In the genomic region with DNA sequence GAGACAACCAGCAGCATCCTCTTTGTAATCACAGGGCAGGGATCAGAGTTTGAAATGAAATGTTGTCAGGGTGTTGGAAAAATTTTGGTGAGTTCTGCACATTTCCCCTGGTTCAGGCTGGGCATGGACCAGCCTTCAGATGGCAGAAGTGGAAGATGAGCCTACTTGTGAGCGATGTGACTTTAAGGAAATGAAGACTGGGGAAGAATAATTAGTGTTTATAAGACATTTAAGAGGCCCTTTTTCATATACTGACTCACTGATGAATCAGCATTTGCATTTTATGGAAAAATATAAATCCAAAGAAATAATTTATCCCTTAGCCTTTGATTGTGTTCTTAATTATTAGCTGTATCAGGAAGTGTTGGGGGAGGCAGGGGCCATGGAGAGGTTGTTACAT, we compare ENCODE assay signal across 12 cellular contexts. TPM values are rescaled to one million over a fixed set of nuclear protein-coding genes. Genes with fewer than 3 reads are reported as not detected.
"Had no signal": no experiment of that assay in that cellular context is flagged by ENCODE, and none has a peak within 500 bp of the region (broad histone marks: within the 10 kb centered on the region; RNA-seq: fewer than 3 reads in every experiment).

No MANE protein-coding gene starts in this region.

- H3K9me3 ChIP-seq: esophagus squamous epithelium, left ventricle myocardium inferior, lower lobe of right lung, psoas muscle, right lobe of liver had no signal

- H3K27ac ChIP-seq: esophagus squamous epithelium, foreskin keratinocyte, left ventricle myocardium inferior, lower lobe of right lung, psoas muscle, right lobe of liver had no signal

- DNase-seq: esophagus squamous epithelium, kidney, retina had no signal

- H3K27me3 ChIP-seq: esophagus squamous epithelium, foreskin keratinocyte, right lobe of liver had no signal

- H3K4me1 ChIP-seq: foreskin keratinocyte, psoas muscle, right lobe of liver had no signal

- H3K4me3 Mint-ChIP-seq: naive B cell, nephron progenitor cell had no signal

- H3K27ac Mint-ChIP-seq: nephron progenitor cell had no signal

- H3K9me3 Mint-ChIP-seq: naive B cell, nephron progenitor cell had no signal

- H3K4me3 ChIP-seq: esophagus squamous epithelium, left ventricle myocardium inferior, lower lobe of right lung, psoas muscle, right lobe of liver had no signal

RNA-seq across cellular contexts. Expression of a gene that starts 20.9 kb away (rescaled TPM):
- total RNA-seq: epithelial cell of proximal tubule, foreskin keratinocyte, kidney, omental fat pad had no signal
- polyA plus RNA-seq: foreskin keratinocyte had no signal
